ENCODE assay signal across 8 cellular contexts in genomic region chr4:158811704-158812103, GRCh38. TPM values are rescaled to one million over a fixed set of nuclear protein-coding genes. Genes with fewer than 3 reads are reported as not detected.
DNase-seq lines count a peak whose midpoint lies in the region; ATAC-seq, FAIRE-seq and TF ChIP-seq lines count a peak whose summit lies in the region.

No MANE protein-coding gene starts in this region.

- H3K4me3 ChIP-seq in SK-N-SH (ENCODE audit: low read depth in 2 of 2, low read length in 1 of 2) (no peak overlapping the region), OCI-LY3 (ENCODE audit: low read length) (peak overlapping the region; percentile 24), esophagus squamous epithelium (no peak overlapping the region), small intestine (ENCODE audit: low read depth in 1 of 2, low read length in 2 of 2) (no peak overlapping the region)

- no peak for DNase-seq in SK-N-SH
- DNase-seq in esophagus squamous epithelium (lab: John Stamatoyannopoulos, UW): no peak
- peak; percentile 81 for DNase-seq in renal cortical epithelial cell (ENCODE audit: low read depth)
- no peak for DNase-seq in NCI-H446 treated with DMSO at 0.1 percent for 48 hours (lab: John Stamatoyannopoulos, UW)
- no peak for DNase-seq in small intestine
- no peak for DNase-seq in stimulated activated naive CD4-positive, alpha-beta T cell treated with Interleukin-2 at 50 U/mL for 16 hours (lab: John Stamatoyannopoulos, UW)

- H3K79me2 ChIP-seq in SK-N-SH (ENCODE audit: insufficient read depth): peaks cover 34% of the 10 kb centered on the region
- H3K79me2 ChIP-seq in OCI-LY3 (ENCODE audit: low read length): no peaks in the 10 kb centered on the region

- H3K27me3 ChIP-seq in SK-N-SH (ENCODE audit: insufficient read depth) (no peaks in the 10 kb centered on the region), OCI-LY3 (ENCODE audit: low read depth, low read length) (peaks cover 91% of the 10 kb centered on the region), esophagus squamous epithelium (no peaks in the 10 kb centered on the region), small intestine (ENCODE audit: control insufficient read depth in 2 of 2, insufficient read depth in 2 of 2, low read length in 2 of 2) (no peaks in the 10 kb centered on the region)

- H2AFZ ChIP-seq in SK-N-SH (ENCODE audit: low read depth) (no peak overlapping the region), OCI-LY3 (ENCODE audit: low read depth, low read length) (no peak overlapping the region)

- 91% methylated on average over 6 of the region's 6 CpGs for WGBS in SK-N-SH (ENCODE audit: low lambda C conversion rate)
- WGBS in esophagus squamous epithelium, 2 donors: 27 to 45% methylated on average over 6 of the region's 6 CpGs
- 38 to 62% (median 50%) methylated on average over 6 of the region's 6 CpGs for WGBS in small intestine, 3 donors

- CTCF ChIA-PET in SK-N-SH (lab: Yijun Ruan, JAX): interaction anchor here (0.6 kb wide), 1 partner anchor 10 kb away, joined by 3 read pairs; no protein-coding TSS in a partner anchor

- no peak for FAIRE-seq in small intestine (lab: Jason Lieb, UNC)

- H3F3A ChIP-seq in SK-N-SH (replicated peaks; ENCODE audit: insufficient read depth): peaks cover 30% of the 10 kb centered on the region

- POLR2A ChIA-PET in SK-N-SH (lab: Yijun Ruan, JAX): no interaction called here

- ATAC-seq in SK-N-SH treated with all-trans-retinoic acid at 6 μM for 48 hours: no peak

- H3K9me2 ChIP-seq in SK-N-SH: no peaks in the 10 kb centered on the region

- TF ChIP-seq POLR2A in esophagus squamous epithelium (IDR thresholded peaks at IDR 0.05): peak in 1 of 4 donors; percentile 19

- no peak for TF ChIP-seq EP300 in SK-N-SH (IDR thresholded peaks at IDR 0.05; ENCODE audit: borderline replicate concordance in 1 of 2, low read depth in 1 of 2, low read length in 1 of 2)

- H3K27ac ChIP-seq in SK-N-SH (ENCODE audit: low read depth in 2 of 2, low read length in 1 of 2) (peak overlapping the region in 1 of 2 experiments; percentile 99; a peak in 3 of 4 replicates), OCI-LY3 (ENCODE audit: low read length) (no peak overlapping the region), esophagus squamous epithelium (peak overlapping the region; percentile 21 to 88 (median 76)), small intestine (ENCODE audit: low read depth in 1 of 2, low read length in 1 of 2) (peak overlapping the region in 1 of 2 donors; percentile 76)

- H3K9ac ChIP-seq in SK-N-SH (peak overlapping the region; percentile 77; the same call in 1 of the 2 replicates), OCI-LY3 (ENCODE audit: low read length) (no peak overlapping the region)

- H3K4me2 ChIP-seq in SK-N-SH: no peak overlapping the region
- peak overlapping the region; percentile 54 for H3K4me2 ChIP-seq in OCI-LY3 (ENCODE audit: low read length)

- intact Hi-C loops in esophagus squamous epithelium (cut with DNase I): no loop called here

- no peaks in the 10 kb centered on the region for H3K36me3 ChIP-seq in SK-N-SH (replicated peaks in 1 of 2; ENCODE audit: control insufficient read depth in 1 of 2, insufficient read depth in 2 of 2, low read length in 1 of 2)
- no peaks in the 10 kb centered on the region for H3K36me3 ChIP-seq in OCI-LY3 (replicated peaks; ENCODE audit: low read depth, low read length)
- no peaks in the 10 kb centered on the region for H3K36me3 ChIP-seq in esophagus squamous epithelium
- no peaks in the 10 kb centered on the region for H3K36me3 ChIP-seq in small intestine (ENCODE audit: control insufficient read depth in 2 of 2, insufficient read depth in 2 of 2, low read length in 2 of 2)

- no peak for TF ChIP-seq RAD21 in SK-N-SH (IDR thresholded peaks at IDR 0.05; ENCODE audit: low read length)

- peaks cover 10 to 11% of the 10 kb centered on the region in 2 experiments; a peak in 3 of 4 replicates for H3K4me1 ChIP-seq in SK-N-SH (ENCODE audit: control insufficient read depth in 1 of 2, insufficient read depth in 2 of 2, low read depth in 1 of 2, low read length in 1 of 2)
- peaks cover 30% of the 10 kb centered on the region for H3K4me1 ChIP-seq in OCI-LY3 (ENCODE audit: low read length)
- H3K4me1 ChIP-seq in esophagus squamous epithelium: peaks cover 0 to 56% (median 29%) of the 10 kb centered on the region in 3 donors
- peaks cover 0 to 13% of the 10 kb centered on the region in 2 donors for H3K4me1 ChIP-seq in small intestine (ENCODE audit: control insufficient read depth in 2 of 2, insufficient read depth in 1 of 2, low read depth in 1 of 2, low read length in 1 of 2)

- no peaks in the 10 kb centered on the region for H4K20me1 ChIP-seq in SK-N-SH (ENCODE audit: insufficient read depth)
- H4K20me1 ChIP-seq in OCI-LY3 (ENCODE audit: insufficient read depth, low read length): peaks cover 42% of the 10 kb centered on the region

- H3K9me3 ChIP-seq in SK-N-SH (no peaks in the 10 kb centered on the region), OCI-LY3 (ENCODE audit: insufficient read depth, low read length) (no peaks in the 10 kb centered on the region), esophagus squamous epithelium (no peaks in the 10 kb centered on the region), small intestine (ENCODE audit: control insufficient read depth, low read depth) (no peaks in the 10 kb centered on the region)

- TF ChIP-seq CTCF in SK-N-SH (IDR thresholded peaks at IDR 0.05) (no peak), OCI-LY3 (IDR thresholded peaks at IDR 0.05; ENCODE audit: low read depth, low read length) (no peak), esophagus squamous epithelium (IDR thresholded peaks at IDR 0.05) (peak in 2 of 6 experiments; percentile 8 to 24)

TF ChIP-seq in SK-N-SH, 30 proteins besides CTCF, POLR2A, EP300 and RAD21 (continues in another document):
- TF ChIP-seq RCOR1 (IDR thresholded peaks at IDR 0.05; ENCODE audit: low read length): no peak
- no peak for TF ChIP-seq USF1 (IDR thresholded peaks at IDR 0.05; ENCODE audit: borderline replicate concordance, low read depth)
- TF ChIP-seq YY1 (IDR thresholded peaks at IDR 0.05; ENCODE audit: low read depth): no peak
- no peak for TF ChIP-seq TCF12 (IDR thresholded peaks at IDR 0.05)
- TF ChIP-seq TAF1 (IDR thresholded peaks at IDR 0.05; ENCODE audit: borderline replicate concordance, low read depth, low read length): no peak
- TF ChIP-seq EZH2phosphoT487 (IDR thresholded peaks at IDR 0.05; ENCODE audit: borderline replicate concordance, low read depth): no peak
- TF ChIP-seq IRF3 (IDR thresholded peaks at IDR 0.05; ENCODE audit: low read depth, low read length): no peak
- TF ChIP-seq SIN3A (IDR thresholded peaks at IDR 0.05; ENCODE audit: borderline replicate concordance, low read depth, low read length): no peak
- TF ChIP-seq CHD2 (IDR thresholded peaks at IDR 0.05; ENCODE audit: low read length, partially characterized antibody): no peak
- no peak for TF ChIP-seq RFX5 (IDR thresholded peaks at IDR 0.05; ENCODE audit: low read length)

TF ChIP-seq in SK-N-SH treated with all-trans-retinoic acid at 6 μM for 48 hours, 23 proteins besides CTCF, POLR2A, EP300 and RAD21:
- TF ChIP-seq PATZ1 (CRISPR knock-in tag; IDR thresholded peaks at IDR 0.05; ENCODE audit: borderline replicate concordance) (no peak), ZFP3 (CRISPR knock-in tag; IDR thresholded peaks at IDR 0.05) (no peak), OSR1 (CRISPR knock-in tag; IDR thresholded peaks at IDR 0.05) (no peak), PPARA (CRISPR knock-in tag; IDR thresholded peaks at IDR 0.05; ENCODE audit: borderline replicate concordance) (no peak)
- TF ChIP-seq, protein P1, sequence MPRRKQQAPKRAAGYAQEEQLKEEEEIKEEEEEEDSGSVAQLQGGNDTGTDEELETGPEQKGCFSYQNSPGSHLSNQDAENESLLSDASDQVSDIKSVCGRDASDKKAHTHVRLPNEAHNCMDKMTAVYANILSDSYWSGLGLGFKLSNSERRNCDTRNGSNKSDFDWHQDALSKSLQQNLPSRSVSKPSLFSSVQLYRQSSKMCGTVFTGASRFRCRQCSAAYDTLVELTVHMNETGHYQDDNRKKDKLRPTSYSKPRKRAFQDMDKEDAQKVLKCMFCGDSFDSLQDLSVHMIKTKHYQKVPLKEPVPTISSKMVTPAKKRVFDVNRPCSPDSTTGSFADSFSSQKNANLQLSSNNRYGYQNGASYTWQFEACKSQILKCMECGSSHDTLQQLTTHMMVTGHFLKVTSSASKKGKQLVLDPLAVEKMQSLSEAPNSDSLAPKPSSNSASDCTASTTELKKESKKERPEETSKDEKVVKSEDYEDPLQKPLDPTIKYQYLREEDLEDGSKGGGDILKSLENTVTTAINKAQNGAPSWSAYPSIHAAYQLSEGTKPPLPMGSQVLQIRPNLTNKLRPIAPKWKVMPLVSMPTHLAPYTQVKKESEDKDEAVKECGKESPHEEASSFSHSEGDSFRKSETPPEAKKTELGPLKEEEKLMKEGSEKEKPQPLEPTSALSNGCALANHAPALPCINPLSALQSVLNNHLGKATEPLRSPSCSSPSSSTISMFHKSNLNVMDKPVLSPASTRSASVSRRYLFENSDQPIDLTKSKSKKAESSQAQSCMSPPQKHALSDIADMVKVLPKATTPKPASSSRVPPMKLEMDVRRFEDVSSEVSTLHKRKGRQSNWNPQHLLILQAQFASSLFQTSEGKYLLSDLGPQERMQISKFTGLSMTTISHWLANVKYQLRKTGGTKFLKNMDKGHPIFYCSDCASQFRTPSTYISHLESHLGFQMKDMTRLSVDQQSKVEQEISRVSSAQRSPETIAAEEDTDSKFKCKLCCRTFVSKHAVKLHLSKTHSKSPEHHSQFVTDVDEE (CRISPR knock-in tag; IDR thresholded peaks at IDR 0.05): no peak
TF ChIP-seq in SK-N-SH treated with all-trans-retinoic acid at 6 μM for 48 hours: peak in this region for 0.

RNA-seq across cellular contexts. Expression of gene FNIP2, which starts 42.9 kb away (rescaled TPM):
- polyA plus RNA-seq in SK-N-SH (2012; rRNA removed): 0.97 and 1.6 TPM in 2 replicates
- 1.2 and 1.8 TPM in 2 replicates for polyA plus RNA-seq in SK-N-SH (2012; cell fraction: cytosol; rRNA removed)
- polyA plus RNA-seq in SK-N-SH (2012; cell fraction: nucleus; rRNA removed): 1.5 and 2.4 TPM in 2 replicates
- 10 to 100 TPM in 3 of 4 donors, 1 to 10 TPM in 1; 6.0 to 28.8 (median 12.4) TPM for total RNA-seq in esophagus squamous epithelium
- 143 TPM in 2 replicates for total RNA-seq in renal cortical epithelial cell
- 1 to 10 TPM; 3.5 to 9.6 (median 3.8) TPM for polyA plus RNA-seq in small intestine
